In genomic region chr4:159195400-159195799, GRCh38 we compare ENCODE assay signal across 1 cellular context.
TF ChIP-seq lines count a peak whose summit lies in the region.

No MANE protein-coding gene starts in this region.

TF ChIP-seq in K562, 482 proteins besides CTCF, POLR2A, EP300 and RAD21 (continued from another document and continues in another):
- TF ChIP-seq, protein P1, sequence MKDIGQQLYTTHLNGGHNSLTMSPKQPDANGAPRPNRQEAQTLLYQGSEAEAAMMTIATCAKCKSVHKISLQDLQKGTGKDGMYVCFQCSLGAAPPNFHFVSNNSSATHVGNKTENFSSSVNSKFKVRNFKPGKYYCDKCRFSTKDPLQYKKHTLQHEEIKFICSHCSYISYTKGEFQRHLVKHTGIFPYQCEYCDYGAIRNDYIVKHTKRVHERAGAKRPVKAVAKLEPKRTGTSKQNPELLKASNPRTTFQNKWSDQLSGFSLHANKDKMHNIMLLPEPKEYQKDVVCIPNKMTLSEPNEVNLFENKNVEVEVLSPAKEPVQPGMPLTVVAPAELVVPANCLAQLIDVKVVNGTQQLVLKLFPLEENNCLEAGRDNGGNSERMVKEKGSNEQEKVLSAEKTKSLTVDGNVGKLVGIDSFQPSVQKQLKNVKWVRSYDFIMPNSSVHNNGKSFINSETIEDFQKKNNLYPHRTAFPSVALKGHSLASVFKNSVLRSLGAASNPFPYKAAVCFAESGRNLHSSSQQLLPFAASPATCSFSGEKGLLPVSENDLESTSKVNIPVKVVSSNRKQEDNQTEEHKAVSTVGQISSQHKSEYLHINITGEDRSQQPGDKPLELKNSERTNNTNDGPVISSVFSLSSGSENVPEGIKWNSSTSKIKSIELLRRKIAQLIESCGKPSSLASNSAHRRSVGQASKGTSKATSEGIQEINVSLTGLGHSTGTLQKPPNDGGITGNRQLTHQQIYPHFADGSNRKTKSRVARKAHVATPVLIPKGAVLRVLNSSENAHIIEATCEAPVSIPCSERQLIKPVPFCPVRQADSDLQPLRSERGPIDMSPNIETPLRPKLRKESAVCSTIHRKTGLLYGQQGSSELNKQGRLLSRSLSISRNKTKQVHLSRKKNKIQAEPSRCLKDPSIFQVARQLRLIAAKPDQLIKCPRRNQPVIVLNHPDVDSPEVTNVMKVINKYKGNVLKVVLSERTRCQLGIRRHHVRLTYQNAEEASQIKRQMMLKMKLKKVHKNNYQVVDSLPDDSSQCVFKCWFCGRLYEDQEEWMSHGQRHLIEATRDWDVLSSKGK (CRISPR knock-in tag; IDR thresholded peaks at IDR 0.05), result no peak
- TF ChIP-seq XRCC4 (IDR thresholded peaks at IDR 0.05; ENCODE audit: extremely low read depth, insufficient read depth, insufficient read length) (no peak), ZNF707 (CRISPR knock-in tag; conservative IDR thresholded peaks at IDR 0.05) (no peak), SAFB2 (IDR thresholded peaks at IDR 0.05; ENCODE audit: borderline replicate concordance, low read depth, low read length, severe bottlenecking) (no peak), KAT2B (IDR thresholded peaks at IDR 0.05; ENCODE audit: low read depth, low read length) (no peak), HNRNPL (IDR thresholded peaks at IDR 0.05; ENCODE audit: low read depth, low read length) (no peak), ZNF609 (CRISPR knock-in tag; IDR thresholded peaks at IDR 0.05; ENCODE audit: borderline replicate concordance) (no peak), MEF2A (IDR thresholded peaks at IDR 0.05; ENCODE audit: control insufficient read depth, low read depth, low read length) (no peak), TRIM28 (IDR thresholded peaks at IDR 0.05) (no peak), SOX6 (IDR thresholded peaks at IDR 0.05) (peak; percentile 92), ZNF282 (CRISPR knock-in tag; IDR thresholded peaks at IDR 0.05) (no peak), ATF1 (CRISPR knock-in tag; IDR thresholded peaks at IDR 0.05) (no peak), ATF1 (tag; IDR thresholded peaks at IDR 0.05) (no peak; the same call in 1 of the 2 replicates), TAF1 (IDR thresholded peaks at IDR 0.05; ENCODE audit: control insufficient read depth, extremely low read depth, insufficient read depth, low read length, severe bottlenecking) (no peak), CLOCK (CRISPR knock-in tag; IDR thresholded peaks at IDR 0.05; ENCODE audit: borderline replicate concordance) (no peak), CBFA2T3 (IDR thresholded peaks at IDR 0.05) (peak; percentile 98), BRCA1 (IDR thresholded peaks at IDR 0.05) (no peak), BRCA1 (CRISPR knock-in tag; IDR thresholded peaks at IDR 0.05) (no peak), TFE3 (CRISPR knock-in tag; IDR thresholded peaks at IDR 0.05) (no peak), ZFP1 (CRISPR knock-in tag; IDR thresholded peaks at IDR 0.05) (no peak), SIX5 (IDR thresholded peaks at IDR 0.05; ENCODE audit: borderline replicate concordance in 1 of 2, insufficient read depth in 1 of 2, low read depth in 1 of 2, low read length in 2 of 2) (no peak), GMEB1 (CRISPR knock-in tag; IDR thresholded peaks at IDR 0.05) (no peak), DNMT1 (IDR thresholded peaks at IDR 0.05) (no peak), HOMEZ (CRISPR knock-in tag; IDR thresholded peaks at IDR 0.05) (no peak), FUS (optimal IDR thresholded peaks at IDR 0.05; ENCODE audit: low read depth, low read length) (no peak), ZNF436 (CRISPR knock-in tag; IDR thresholded peaks at IDR 0.05) (no peak), PRMT5 (CRISPR knock-in tag; IDR thresholded peaks at IDR 0.05) (no peak), ZFP30 (CRISPR knock-in tag; IDR thresholded peaks at IDR 0.05; ENCODE audit: borderline replicate concordance) (no peak), CEBPZ (IDR thresholded peaks at IDR 0.05; ENCODE audit: borderline replicate concordance, low read depth, low read length) (no peak), NRF1 (conservative IDR thresholded peaks at IDR 0.05 in 1 of 2, IDR thresholded peaks at IDR 0.05 in 1 of 2) (no peak), E2F3 (CRISPR knock-in tag; IDR thresholded peaks at IDR 0.05) (no peak), MYC (IDR thresholded peaks at IDR 0.05; ENCODE audit: low read depth, low read length) (no peak), MYC (CRISPR knock-in tag; IDR thresholded peaks at IDR 0.05; ENCODE audit: borderline replicate concordance, low read depth) (no peak)
- TF ChIP-seq, protein P2, sequence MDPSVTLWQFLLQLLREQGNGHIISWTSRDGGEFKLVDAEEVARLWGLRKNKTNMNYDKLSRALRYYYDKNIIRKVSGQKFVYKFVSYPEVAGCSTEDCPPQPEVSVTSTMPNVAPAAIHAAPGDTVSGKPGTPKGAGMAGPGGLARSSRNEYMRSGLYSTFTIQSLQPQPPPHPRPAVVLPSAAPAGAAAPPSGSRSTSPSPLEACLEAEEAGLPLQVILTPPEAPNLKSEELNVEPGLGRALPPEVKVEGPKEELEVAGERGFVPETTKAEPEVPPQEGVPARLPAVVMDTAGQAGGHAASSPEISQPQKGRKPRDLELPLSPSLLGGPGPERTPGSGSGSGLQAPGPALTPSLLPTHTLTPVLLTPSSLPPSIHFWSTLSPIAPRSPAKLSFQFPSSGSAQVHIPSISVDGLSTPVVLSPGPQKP (CRISPR knock-in tag; IDR thresholded peaks at IDR 0.05), result no peak
- TF ChIP-seq, protein P3, sequence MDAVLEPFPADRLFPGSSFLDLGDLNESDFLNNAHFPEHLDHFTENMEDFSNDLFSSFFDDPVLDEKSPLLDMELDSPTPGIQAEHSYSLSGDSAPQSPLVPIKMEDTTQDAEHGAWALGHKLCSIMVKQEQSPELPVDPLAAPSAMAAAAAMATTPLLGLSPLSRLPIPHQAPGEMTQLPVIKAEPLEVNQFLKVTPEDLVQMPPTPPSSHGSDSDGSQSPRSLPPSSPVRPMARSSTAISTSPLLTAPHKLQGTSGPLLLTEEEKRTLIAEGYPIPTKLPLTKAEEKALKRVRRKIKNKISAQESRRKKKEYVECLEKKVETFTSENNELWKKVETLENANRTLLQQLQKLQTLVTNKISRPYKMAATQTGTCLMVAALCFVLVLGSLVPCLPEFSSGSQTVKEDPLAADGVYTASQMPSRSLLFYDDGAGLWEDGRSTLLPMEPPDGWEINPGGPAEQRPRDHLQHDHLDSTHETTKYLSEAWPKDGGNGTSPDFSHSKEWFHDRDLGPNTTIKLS (IDR thresholded peaks at IDR 0.05; ENCODE audit: borderline replicate concordance, low read depth), result no peak
